Comparison of ENCODE assay signal across 17 cellular contexts in the genomic region with DNA sequence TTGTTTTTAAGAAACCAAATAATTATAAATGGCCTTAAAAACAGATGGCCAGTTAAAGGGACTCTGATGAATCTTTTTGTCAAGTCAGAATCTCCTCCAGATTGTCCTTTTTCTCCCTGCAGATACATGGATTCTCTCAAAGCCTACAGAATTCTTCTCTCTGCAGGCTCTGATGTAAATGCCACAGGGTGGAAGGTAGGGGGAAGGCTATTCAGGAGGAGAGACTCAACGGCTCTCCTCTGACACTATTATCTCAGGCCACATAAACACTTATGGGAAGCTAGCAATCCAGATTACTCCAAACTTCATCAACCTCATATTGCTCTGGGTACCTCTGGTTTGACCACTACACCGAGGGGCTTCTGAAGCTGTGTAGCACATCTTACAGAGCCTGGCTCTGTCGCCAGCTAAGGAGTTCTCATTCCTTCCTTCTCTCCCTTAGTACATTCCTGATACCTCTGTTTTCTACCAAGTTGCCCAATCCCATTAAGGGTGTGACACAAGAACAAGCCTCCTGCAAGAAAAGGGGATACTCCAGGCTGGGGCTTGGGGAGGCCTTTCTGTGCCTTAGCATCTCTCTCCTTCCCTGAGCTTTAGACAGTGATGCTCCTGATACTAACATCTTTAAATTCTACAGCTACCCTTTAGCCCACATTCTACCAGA. TPM values are rescaled to one million over a fixed set of nuclear protein-coding genes. Genes with fewer than 3 reads are reported as not detected.
DNase-seq lines count a peak whose midpoint lies in the region; ATAC-seq and TF ChIP-seq lines count a peak whose summit lies in the region.
"Had no signal": no experiment of that assay in that cellular context is flagged by ENCODE, and none has a peak within 500 bp of the region (broad histone marks: within the 10 kb centered on the region; RNA-seq: fewer than 3 reads in every experiment).

No MANE protein-coding gene starts in this region.

- intact Hi-C loops in natural killer cell (cut with micrococcal nuclease): loop anchor here (5.0 kb wide), 1 partner anchor 40 kb away; no protein-coding TSS in a partner anchor

- CTCF ChIA-PET in activated CD8-positive, alpha-beta T cell treated with anti-CD3 and anti-CD28 coated beads, Interleukin-2, amount 10 ng/mL, durations not matched to agents 7 days and 5 days (lab: Charles Lee): interaction anchor here (0.9 to 10.9 kb wide), 10 partner anchors 9 to 154 kb away, joined by 3 to 161 read pairs (median 12); a partner anchor contains a TSS

- no peaks in the 10 kb centered on the region for H3K27me3 ChIP-seq in GM23338 (ENCODE audit: insufficient read depth)
- H3K27me3 ChIP-seq: adrenal gland, tibial nerve had no signal

- H3K27ac ChIP-seq in GM23338 (ENCODE audit: low read depth): no peak overlapping the region
- H3K27ac ChIP-seq: adrenal gland, tibial nerve had no signal

- DNase-seq in T-helper 1 cell: no peak
- DNase-seq in GM23338 (ENCODE audit: low spot score): peak; percentile 7
- DNase-seq in activated CD8-positive, alpha-beta T cell treated with anti-CD3 and anti-CD28 coated beads, Interleukin-2, amount 10 ng/mL, durations not matched to agents 7 days and 5 days: no peak
- no peak for DNase-seq in natural killer cell
- no peak for DNase-seq in progenitor cell of endocrine pancreas (ENCODE audit: low spot score, unreplicated experiment)
- DNase-seq in DMS79 treated with DMSO at 0.1 percent for 48 hours (lab: John Stamatoyannopoulos, UW): no peak
- DNase-seq: 8988T; activated CD4-positive, alpha-beta T cell treated with anti-CD3 and anti-CD28 coated beads for 4 hours; adrenal gland; Calu3 had no signal

- H3K4me1 Mint-ChIP-seq in T-helper 1 cell treated with Interleukin-12 subunit alpha and Interleukin-12 subunit beta and Interleukin-4 antibody, amounts not matched to agents 30 μg/mL and 1 μg/mL, for 36 hours (ENCODE audit: low read depth): peaks cover 80% of the 10 kb centered on the region
- H3K4me1 Mint-ChIP-seq in GM23338 (peaks cover 20% of the 10 kb centered on the region), natural killer cell (peaks cover 83 to 84% of the 10 kb centered on the region in 2 donors), progenitor cell of endocrine pancreas (ENCODE audit: low read depth) (peaks cover 14% of the 10 kb centered on the region)
- H3K4me1 Mint-ChIP-seq in activated CD8-positive, alpha-beta T cell treated with anti-CD3 and anti-CD28 coated beads, Interleukin-2, amount 10 ng/mL, durations not matched to agents 7 days and 5 days (ENCODE audit: low read depth): peaks cover 87% of the 10 kb centered on the region

- no peaks in the 10 kb centered on the region for H3K79me2 ChIP-seq in GM23338 (replicated peaks; ENCODE audit: insufficient read depth)

- H3K36me3 ChIP-seq in GM23338 (ENCODE audit: insufficient read depth): no peaks in the 10 kb centered on the region
- H3K36me3 ChIP-seq: adrenal gland, tibial nerve had no signal

- no peaks in the 10 kb centered on the region for H3K9me2 ChIP-seq in GM23338 (ENCODE audit: insufficient read depth)

- H3K9me3 Mint-ChIP-seq in T-helper 1 cell treated with Interleukin-12 subunit alpha and Interleukin-12 subunit beta and Interleukin-4 antibody, amounts not matched to agents 30 μg/mL and 1 μg/mL, for 36 hours: no peaks in the 10 kb centered on the region
- H3K9me3 Mint-ChIP-seq in GM23338 (peaks cover 6% of the 10 kb centered on the region; the same call in 1 of the 3 replicates), natural killer cell (no peaks in the 10 kb centered on the region), progenitor cell of endocrine pancreas (ENCODE audit: low read depth) (no peaks in the 10 kb centered on the region)
- no peaks in the 10 kb centered on the region for H3K9me3 Mint-ChIP-seq in activated CD8-positive, alpha-beta T cell treated with anti-CD3 and anti-CD28 coated beads, Interleukin-2, amount 10 ng/mL, durations not matched to agents 7 days and 5 days (ENCODE audit: insufficient read depth)

- TF ChIP-seq CTCF in GM23338 (conservative IDR thresholded peaks at IDR 0.05; ENCODE audit: low read depth in 2 of 2): no peak
- TF ChIP-seq CTCF in natural killer cell (IDR thresholded peaks at IDR 0.05): no peak
- no peak for TF ChIP-seq CTCF in progenitor cell of endocrine pancreas (IDR thresholded peaks at IDR 0.05; ENCODE audit: unreplicated experiment)

- H4K20me1 ChIP-seq in GM23338 (replicated peaks; ENCODE audit: insufficient read depth): no peaks in the 10 kb centered on the region

- H3F3A ChIP-seq in GM23338 (replicated peaks; ENCODE audit: low read depth): no peaks in the 10 kb centered on the region

- POLR2A ChIA-PET in activated CD8-positive, alpha-beta T cell treated with anti-CD3 and anti-CD28 coated beads, Interleukin-2, amount 10 ng/mL, durations not matched to agents 7 days and 5 days (lab: Charles Lee): interaction anchor here (2.2 to 10.4 kb wide), 2 partner anchors 10 to 14 kb away, joined by 19 to 172 read pairs; a partner anchor contains a TSS

- H3K4me3 Mint-ChIP-seq in T-helper 1 cell treated with Interleukin-12 subunit alpha and Interleukin-12 subunit beta and Interleukin-4 antibody, amounts not matched to agents 30 μg/mL and 1 μg/mL, for 36 hours: peak overlapping the region; percentile 70
- H3K4me3 Mint-ChIP-seq in GM23338: no peak overlapping the region
- H3K4me3 Mint-ChIP-seq in activated CD8-positive, alpha-beta T cell treated with anti-CD3 and anti-CD28 coated beads, Interleukin-2, amount 10 ng/mL, durations not matched to agents 7 days and 5 days: peak overlapping the region; percentile 74
- peak overlapping the region; percentile 95 for H3K4me3 Mint-ChIP-seq in natural killer cell
- H3K4me3 Mint-ChIP-seq in progenitor cell of endocrine pancreas (ENCODE audit: low read depth): no peak overlapping the region

- peak overlapping the region; percentile 97 for H3K27ac Mint-ChIP-seq in T-helper 1 cell treated with Interleukin-12 subunit alpha and Interleukin-12 subunit beta and Interleukin-4 antibody, amounts not matched to agents 30 μg/mL and 1 μg/mL, for 36 hours
- H3K27ac Mint-ChIP-seq in GM23338 (no peak overlapping the region), natural killer cell (peak overlapping the region; percentile 84 to 96), progenitor cell of endocrine pancreas (no peak overlapping the region)
- peak overlapping the region; percentile 65 for H3K27ac Mint-ChIP-seq in activated CD8-positive, alpha-beta T cell treated with anti-CD3 and anti-CD28 coated beads, Interleukin-2, amount 10 ng/mL, durations not matched to agents 7 days and 5 days

- H3K36me3 Mint-ChIP-seq in T-helper 1 cell treated with Interleukin-12 subunit alpha and Interleukin-12 subunit beta and Interleukin-4 antibody, amounts not matched to agents 30 μg/mL and 1 μg/mL, for 36 hours (ENCODE audit: low read depth): peaks cover 52% of the 10 kb centered on the region
- H3K36me3 Mint-ChIP-seq in GM23338 (ENCODE audit: low read depth): no peaks in the 10 kb centered on the region
- peaks cover 78% of the 10 kb centered on the region for H3K36me3 Mint-ChIP-seq in activated CD8-positive, alpha-beta T cell treated with anti-CD3 and anti-CD28 coated beads, Interleukin-2, amount 10 ng/mL, durations not matched to agents 7 days and 5 days (ENCODE audit: low read depth)
- H3K36me3 Mint-ChIP-seq in natural killer cell: no peaks in the 10 kb centered on the region
- H3K36me3 Mint-ChIP-seq in progenitor cell of endocrine pancreas (ENCODE audit: insufficient read depth): no peaks in the 10 kb centered on the region

- H3K4me1 ChIP-seq in GM23338 (ENCODE audit: insufficient read depth): peaks cover 10% of the 10 kb centered on the region

- H2AFZ ChIP-seq in GM23338: no peak overlapping the region

- no peak overlapping the region for H3K4me3 ChIP-seq in GM23338
- H3K4me3 ChIP-seq: adrenal gland, lung, tibial nerve had no signal

- no peaks in the 10 kb centered on the region for H3K27me3 Mint-ChIP-seq in T-helper 1 cell treated with Interleukin-12 subunit alpha and Interleukin-12 subunit beta and Interleukin-4 antibody, amounts not matched to agents 30 μg/mL and 1 μg/mL, for 36 hours (ENCODE audit: low read depth)
- H3K27me3 Mint-ChIP-seq in GM23338 (ENCODE audit: insufficient read depth, low read depth, poor library complexity) (peaks cover 4% of the 10 kb centered on the region), natural killer cell (ENCODE audit: low read depth in 2 of 2) (no peaks in the 10 kb centered on the region), progenitor cell of endocrine pancreas (no peaks in the 10 kb centered on the region)
- no peaks in the 10 kb centered on the region for H3K27me3 Mint-ChIP-seq in activated CD8-positive, alpha-beta T cell treated with anti-CD3 and anti-CD28 coated beads, Interleukin-2, amount 10 ng/mL, durations not matched to agents 7 days and 5 days (ENCODE audit: low read depth)

- no peak overlapping the region for H3K4me2 ChIP-seq in GM23338

- peak; percentile 51 for ATAC-seq in GM23338
- ATAC-seq in activated CD8-positive, alpha-beta T cell treated with anti-CD3 and anti-CD28 coated beads, Interleukin-2, amount 10 ng/mL, durations not matched to agents 7 days and 5 days: no peak
- ATAC-seq in natural killer cell: no peak
- ATAC-seq in GM18907 (IDR thresholded peaks at IDR 0.05; ENCODE audit: unreplicated experiment): no peak
- ATAC-seq: SK-N-SH treated with all-trans-retinoic acid at 6 μM for 48 hours had no signal

TF ChIP-seq in GM23338, 12 proteins besides CTCF, POLR2A, EP300 and RAD21 (continues in another document):
- TF ChIP-seq NANOG (IDR thresholded peaks at IDR 0.05; ENCODE audit: borderline replicate concordance) (no peak), POLR2AphosphoS5 (IDR thresholded peaks at IDR 0.05; ENCODE audit: low read depth) (no peak)

RNA-seq across cellular contexts. Expression of a gene that starts 14.9 kb away (rescaled TPM):
- total RNA-seq in GM23338 (2014; rRNA removed; shearing (Covaris generic)): 3.4 and 6.6 TPM in 2 replicates
- 1.9 and 2.7 TPM in 2 replicates for polyA plus RNA-seq in GM23338 (2016; fragmentation: Nextera tagmentation; extraction: Ambion mirVana)
- 1,000 to 10,000 TPM; 1,296 to 1,321 TPM for total RNA-seq in activated CD8-positive, alpha-beta T cell treated with anti-CD3 and anti-CD28 coated beads, Interleukin-2, amount 10 ng/mL, durations not matched to agents 7 days and 5 days
- 1,000 to 10,000 TPM; 1,088 to 1,116 (median 1,113) TPM for total RNA-seq in natural killer cell
- 8.3 and 17.0 TPM in 2 replicates for total RNA-seq in progenitor cell of endocrine pancreas
- total RNA-seq: LHCN-M2, osteocyte had no signal

RNA-seq across cellular contexts. Expression of a gene that starts 44.6 kb away (rescaled TPM):
- total RNA-seq in GM23338 (2014; rRNA removed; shearing (Covaris generic)): not detected in 2 replicates
- polyA plus RNA-seq in GM23338 (2016; fragmentation: Nextera tagmentation; extraction: Ambion mirVana): not detected in 2 replicates
- 1 to 10 TPM; 1.7 to 2.2 TPM for total RNA-seq in activated CD8-positive, alpha-beta T cell treated with anti-CD3 and anti-CD28 coated beads, Interleukin-2, amount 10 ng/mL, durations not matched to agents 7 days and 5 days
- total RNA-seq in natural killer cell (under 1 TPM; 0.32 to 0.95 (median 0.40) TPM), progenitor cell of endocrine pancreas (0.24 and 0.42 TPM in 2 replicates)
- total RNA-seq: LHCN-M2, osteocyte had no signal

Comparison
In these comparisons a context has a peak if more than half of its experiments do, and no peak if none do; other contexts are left out.
1. H3K27ac Mint-ChIP-seq: peak in T-helper 1 cell treated with Interleukin-12 subunit alpha and Interleukin-12 subunit beta and Interleukin-4 antibody, amounts not matched to agents 30 μg/mL and 1 μg/mL, for 36 hours (single experiment), activated CD8-positive, alpha-beta T cell treated with anti-CD3 and anti-CD28 coated beads, Interleukin-2, amount 10 ng/mL, durations not matched to agents 7 days and 5 days (single experiment) and natural killer cell (2 of 2); none in GM23338 (single experiment) and progenitor cell of endocrine pancreas (single experiment).
2. H3K4me3 Mint-ChIP-seq: peak in T-helper 1 cell treated with Interleukin-12 subunit alpha and Interleukin-12 subunit beta and Interleukin-4 antibody, amounts not matched to agents 30 μg/mL and 1 μg/mL, for 36 hours (single experiment), activated CD8-positive, alpha-beta T cell treated with anti-CD3 and anti-CD28 coated beads, Interleukin-2, amount 10 ng/mL, durations not matched to agents 7 days and 5 days (single experiment) and natural killer cell (single experiment); none in GM23338 (single experiment) and progenitor cell of endocrine pancreas (single experiment).
3. RNA of a gene that starts 14.9 kb away (total RNA-seq): 1,296 to 1,321 TPM in activated CD8-positive, alpha-beta T cell treated with anti-CD3 and anti-CD28 coated beads, Interleukin-2, amount 10 ng/mL, durations not matched to agents 7 days and 5 days and 1,088 to 1,116 TPM in natural killer cell; 8.3 to 17.0 TPM in progenitor cell of endocrine pancreas and 3.4 to 6.6 TPM in GM23338; every median in the first group is over 10 times any median in the second.